8 cellular contexts compared by ENCODE assay signal in the genomic region with DNA sequence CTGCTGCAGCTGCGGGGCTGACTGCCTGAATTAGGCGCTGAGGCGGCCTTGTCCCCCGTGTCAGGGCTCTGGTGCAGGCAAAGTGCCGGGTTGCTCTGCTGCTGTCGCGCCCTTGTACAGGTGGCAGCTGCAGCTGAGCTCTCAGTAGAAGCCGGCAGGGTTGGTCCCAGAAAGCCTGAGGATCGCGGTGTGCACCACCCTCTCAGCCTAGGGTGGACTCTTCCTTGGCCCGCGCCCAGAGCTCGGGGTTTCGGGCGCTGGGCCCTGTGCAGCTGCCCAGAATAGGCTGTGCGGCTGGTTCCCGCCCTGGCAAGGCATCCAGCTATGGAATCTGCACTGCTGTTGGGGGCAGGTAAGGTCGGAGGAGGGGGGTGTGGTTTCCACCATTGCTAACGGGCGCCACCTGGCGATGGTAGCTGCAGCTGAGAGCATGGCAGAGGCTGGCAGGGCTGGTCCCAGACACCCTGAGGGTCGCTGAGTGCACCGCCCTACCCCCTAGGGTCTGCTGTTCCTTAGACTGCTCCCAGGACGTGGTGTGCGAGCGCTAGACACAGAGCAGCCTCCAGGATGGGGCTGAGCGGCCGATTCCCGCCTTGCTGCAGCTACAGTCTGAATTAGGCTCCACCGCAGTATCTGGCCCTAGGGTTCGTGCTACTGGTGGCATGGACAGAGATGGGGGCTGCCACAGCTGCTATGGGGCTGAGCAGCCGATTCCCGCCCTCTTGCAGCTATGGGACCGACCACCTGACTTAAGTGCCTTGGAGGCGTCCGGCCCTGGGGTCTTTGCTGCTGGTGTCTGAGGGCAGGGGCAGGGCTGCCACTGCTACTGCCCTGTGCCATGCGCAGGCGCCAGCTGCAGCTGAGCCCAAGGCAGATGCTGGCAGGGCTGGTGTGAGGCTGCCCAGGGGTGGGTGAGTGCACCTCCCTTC.
DNase-seq lines count a peak whose midpoint lies in the region; ATAC-seq and TF ChIP-seq lines count a peak whose summit lies in the region.
"Not testable (repeated sequence)": the region's sequence is repeated elsewhere in the genome, so short reads cannot be mapped to it uniquely, and the experiment has no call there.

No MANE protein-coding gene starts in this region.

- H3K4ac ChIP-seq in trophoblast cell (ENCODE audit: low read depth, low read length), result not testable (repeated sequence)

- H2BK120ac ChIP-seq in trophoblast cell (ENCODE audit: insufficient read depth, low read length, poor library complexity), result not testable (repeated sequence)

- H3K9ac ChIP-seq in trophoblast cell (ENCODE audit: low read length), result not testable (repeated sequence)

- TF ChIP-seq CTCF in NB4 (IDR thresholded peaks at IDR 0.05; ENCODE audit: low read depth, low read length) (peak; percentile 44), vagina (IDR thresholded peaks at IDR 0.05) (peak; percentile 18 to 57 (median 25))

- not testable (repeated sequence) for H2AK5ac ChIP-seq in trophoblast cell (ENCODE audit: low read length)

- not testable (repeated sequence) for H2BK5ac ChIP-seq in trophoblast cell (ENCODE audit: low read depth, low read length, poor library complexity)

- not testable (repeated sequence) for H3K9me3 ChIP-seq in trophoblast cell (ENCODE audit: insufficient read depth, low read depth, low read length); vagina

- not testable (repeated sequence) for TF ChIP-seq POLR2A in NB4 (IDR thresholded peaks at IDR 0.05; ENCODE audit: extremely low read depth, insufficient read length); vagina (IDR thresholded peaks at IDR 0.05)

- peak overlapping the region; percentile 65 for H3K4me2 ChIP-seq in trophoblast cell (ENCODE audit: low read length)

- H3K36me3 ChIP-seq in trophoblast cell (ENCODE audit: control insufficient read depth in 1 of 2, insufficient read depth in 2 of 2, low read length in 2 of 2); vagina: not testable (repeated sequence)

- H3K4me3 ChIP-seq in NB4 (ENCODE audit: low read depth, low read length); trophoblast cell (ENCODE audit: low read depth, low read length): not testable (repeated sequence)
- H3K4me3 ChIP-seq in vagina, result peak overlapping the region; percentile 40 to 41

- not testable (repeated sequence) for H3K4me1 ChIP-seq in trophoblast cell (ENCODE audit: control insufficient read depth in 1 of 2, insufficient read depth in 2 of 2, low read length in 2 of 2)
- H3K4me1 ChIP-seq in vagina, result peaks cover 31% of the 10 kb centered on the region

- peak; percentile 66 for ATAC-seq in GM18499 (IDR thresholded peaks at IDR 0.05; ENCODE audit: insufficient read depth, unreplicated experiment)
- peak; percentile 92 for ATAC-seq in HG02840 (IDR thresholded peaks at IDR 0.05; ENCODE audit: low FRiP score, unreplicated experiment)
- peak; percentile 95 to 98 for ATAC-seq in left cardiac atrium

- H2BK12ac ChIP-seq in trophoblast cell (ENCODE audit: low read length), result not testable (repeated sequence)

- H3K18ac ChIP-seq in trophoblast cell (ENCODE audit: low read length), result not testable (repeated sequence)

- not testable (repeated sequence) for H4K91ac ChIP-seq in trophoblast cell (ENCODE audit: low read depth, low read length)

- H3K79me1 ChIP-seq in trophoblast cell (ENCODE audit: low read length), result not testable (repeated sequence)

- not testable (repeated sequence) for H3K23ac ChIP-seq in trophoblast cell (ENCODE audit: low read length)

- H3K27ac ChIP-seq in trophoblast cell (ENCODE audit: low read depth, low read length); vagina: not testable (repeated sequence)

- H3K27me3 ChIP-seq in trophoblast cell (ENCODE audit: insufficient read depth, low read length); vagina: not testable (repeated sequence)

- not testable (repeated sequence) for H2AFZ ChIP-seq in trophoblast cell (ENCODE audit: insufficient read depth, low read length, poor library complexity)

- intact Hi-C loops in left cardiac atrium (cut with DNase I) (loop anchor here in 1 of 2 donors (5.0 to 10.0 kb wide), 3 partner anchors 132 to 518 kb away; no protein-coding TSS in a partner anchor), vagina (cut with DNase I) (loop anchor here (10.0 kb wide), 1 partner anchor 132 kb away; no protein-coding TSS in a partner anchor)

- not testable (repeated sequence) for H3K79me2 ChIP-seq in trophoblast cell (ENCODE audit: control insufficient read depth, insufficient read depth, low read length, poor library complexity)

- not testable (repeated sequence) for H4K8ac ChIP-seq in trophoblast cell (ENCODE audit: low read depth, low read length)

- whole genome bisulfite sequencing in trophoblast cell (ENCODE audit: extremely low coverage, insufficient coverage, insufficient read length), result no CpG with 5 or more reads among the region's 38 CpGs

- not testable (repeated sequence) for H3K14ac ChIP-seq in trophoblast cell (ENCODE audit: low read length)

- DNase-seq in NB4 (ENCODE audit: low read depth), result peak; percentile 73
- DNase-seq in SKM-1 treated with dmso at 0.1 percent for 144 hours (lab: John Stamatoyannopoulos, UW; ENCODE audit: unreplicated experiment), result peak; percentile 11
- DNase-seq in amniotic epithelial cell (ENCODE audit: low read depth), result peak; percentile 61
- peak; percentile 63 for DNase-seq in left cardiac atrium
- DNase-seq in trophoblast cell, result peak in 1 of 2 donors; percentile 39
- not testable (repeated sequence) for DNase-seq in vagina (ENCODE audit: extremely low spot score in 2 of 2)

- H4K12ac ChIP-seq in trophoblast cell (ENCODE audit: low read depth, low read length), result not testable (repeated sequence)
